ENCODE assay signal across 18 cellular contexts in genomic region chr18:8657050-8657820, GRCh38. TPM values are rescaled to one million over a fixed set of nuclear protein-coding genes. Genes with fewer than 3 reads are reported as not detected.
A peak's percentile ranks its signal among the peaks of the same experiment; 100 is the strongest.
DNase-seq lines count a peak whose midpoint lies in the region; ATAC-seq, FAIRE-seq and TF ChIP-seq lines count a peak whose summit lies in the region.
"Had no signal": no experiment of that assay in that cellular context is flagged by ENCODE, and none has a peak within 500 bp of the region (broad histone marks: within the 10 kb centered on the region; RNA-seq: fewer than 3 reads in every experiment).

No MANE protein-coding gene starts in this region.

- H3K4me1 ChIP-seq in HepG2 (ENCODE audit: insufficient read depth, low read length) (no peaks in the 10 kb centered on the region; the same call in 1 of the 2 replicates), right lobe of liver (no peaks in the 10 kb centered on the region), H1 (replicated peaks in 1 of 4; ENCODE audit: control insufficient read depth in 3 of 4, insufficient read depth in 4 of 4, low read length in 3 of 4) (peaks cover 0 to 9% (median 5%) of the 10 kb centered on the region in 4 experiments; a peak in 4 of 7 replicates), Peyer's patch (no peaks in the 10 kb centered on the region)

- CTCF ChIA-PET in HepG2 (lab: Yijun Ruan, JAX; ENCODE audit: low intra/inter-chr PET ratio, low total read pairs), result no interaction called here
- CTCF ChIA-PET in H1 (lab: Charles Lee; ENCODE audit: partially characterized antibody), result interaction anchor here (0.8 to 5.1 kb wide), 6 partner anchors 17 to 331 kb away, joined by 6 to 40 read pairs (median 19); no protein-coding TSS in a partner anchor

- no peak overlapping the region for H2AK5ac ChIP-seq in H1 (ENCODE audit: low read depth, low read length)

- no peaks in the 10 kb centered on the region for H3K79me2 ChIP-seq in HepG2 (ENCODE audit: insufficient read depth, low read length)
- no peaks in the 10 kb centered on the region for H3K79me2 ChIP-seq in H1 (ENCODE audit: control insufficient read depth in 1 of 2, insufficient read depth in 2 of 2, low read length in 2 of 2)

- no peak overlapping the region for H2BK12ac ChIP-seq in H1 (ENCODE audit: low read depth, low read length)

- H3K14ac ChIP-seq in H1 (ENCODE audit: insufficient read length), result no peak overlapping the region

- in situ Hi-C loops in HepG2 (cut with HindIII; ENCODE audit: extremely low pct_ligation_motif_present, low pct_unique_long_range_greater_than_20kb), result loop anchor here (5.0 kb wide), 1 partner anchor 325 kb away; no protein-coding TSS in a partner anchor

- TF ChIP-seq CTCF in HepG2 (CRISPR knock-in tag; IDR thresholded peaks at IDR 0.05), result no peak
- TF ChIP-seq CTCF in right lobe of liver (IDR thresholded peaks at IDR 0.05), result no peak
- no peak for TF ChIP-seq CTCF in H1 (IDR thresholded peaks at IDR 0.05; ENCODE audit: control extremely low read depth in 1 of 3, insufficient read depth in 1 of 3, low read depth in 1 of 3, low read length in 3 of 3)
- no peak for TF ChIP-seq CTCF in Peyer's patch (IDR thresholded peaks at IDR 0.05)

- no peak overlapping the region; the same call in 1 of the 2 replicates for H4K8ac ChIP-seq in H1 (ENCODE audit: extremely low read depth, insufficient read depth, low read length)

- FAIRE-seq in HepG2 (lab: Jason Lieb, UNC), result no peak
- no peak for FAIRE-seq in H1 (lab: Jason Lieb, UNC)
- FAIRE-seq: TTC549 had no signal

- H4K5ac ChIP-seq in H1 (ENCODE audit: insufficient read length, low read depth, low read length), result no peak overlapping the region

- no peak overlapping the region for H2BK5ac ChIP-seq in H1 (ENCODE audit: low read depth, low read length)

- H3K23ac ChIP-seq in H1 (ENCODE audit: insufficient read length), result no peak overlapping the region

- 0 out of 2 replicates have a peak overlapping the region, but pooled peaks have one; percentile 61 for H2BK20ac ChIP-seq in H1 (ENCODE audit: low read length)

- TF ChIP-seq RAD21 in HepG2 (CRISPR knock-in tag; IDR thresholded peaks at IDR 0.05), result no peak
- TF ChIP-seq RAD21 in H1 (IDR thresholded peaks at IDR 0.05 in 1 of 2, conservative IDR thresholded peaks at IDR 0.05 in 1 of 2; ENCODE audit: low read depth in 2 of 2, low read length in 2 of 2), result no peak

- BruUV-seq in HepG2 (replicated peaks; lab: Mats Ljungman, UMichigan), result no TSS peak

- H3K23me2 ChIP-seq in H1 (ENCODE audit: low read depth, low read length), result no peaks in the 10 kb centered on the region; the same call in 1 of the 2 replicates

- POLR2A ChIA-PET in HepG2 (lab: Yijun Ruan, JAX), result no interaction called here
- POLR2A ChIA-PET in H1 (lab: Charles Lee; ENCODE audit: partially characterized antibody), result no interaction called here

- H2AFZ ChIP-seq in HepG2 (ENCODE audit: low read length), result no peak overlapping the region
- no peak overlapping the region for H2AFZ ChIP-seq in H1 (ENCODE audit: low read length)

- no peak overlapping the region for H2BK120ac ChIP-seq in H1 (replicated peaks; ENCODE audit: low read depth, low read length)

- H3K18ac ChIP-seq in H1 (ENCODE audit: extremely low read depth, low read length), result no peak overlapping the region

- H3K4me3 ChIP-seq in HepG2 (replicated peaks in 1 of 3; ENCODE audit: insufficient read depth in 1 of 3, low read depth in 2 of 3, low read length in 3 of 3), result no peak overlapping the region
- H3K4me3 ChIP-seq in right lobe of liver, result no peak overlapping the region
- H3K4me3 ChIP-seq in H1 (ENCODE audit: extremely low read depth in 1 of 4, insufficient read depth in 2 of 4, low read depth in 3 of 4, low read length in 4 of 4), result no peak overlapping the region
- H3K4me3 ChIP-seq in Peyer's patch, result no peak overlapping the region

- H3K27ac ChIP-seq in HepG2 (ENCODE audit: extremely low read length, insufficient read depth, low read length) (no peak overlapping the region), right lobe of liver (no peak overlapping the region), H1 (ENCODE audit: low read depth, low read length) (no peak overlapping the region), Peyer's patch (no peak overlapping the region)

- TF ChIP-seq EP300 in HepG2 (IDR thresholded peaks at IDR 0.05; ENCODE audit: low read depth in 2 of 2, low read length in 2 of 2), result no peak
- TF ChIP-seq EP300 in HepG2 (CRISPR knock-in tag; IDR thresholded peaks at IDR 0.05; ENCODE audit: borderline replicate concordance), result no peak
- no peak for TF ChIP-seq EP300 in H1 (IDR thresholded peaks at IDR 0.05; ENCODE audit: borderline replicate concordance in 1 of 2, low read depth in 2 of 2, low read length in 2 of 2)

- no peaks in the 10 kb centered on the region for H3K36me3 ChIP-seq in HepG2 (replicated peaks in 1 of 2; ENCODE audit: control insufficient read depth in 1 of 2, insufficient read depth in 2 of 2, low read length in 2 of 2)
- no peaks in the 10 kb centered on the region for H3K36me3 ChIP-seq in right lobe of liver
- H3K36me3 ChIP-seq in H1 (ENCODE audit: control insufficient read depth in 2 of 4, insufficient read depth in 4 of 4, low read length in 3 of 4), result no peaks in the 10 kb centered on the region
- no peaks in the 10 kb centered on the region for H3K36me3 ChIP-seq in Peyer's patch

- H3K4me2 ChIP-seq in HepG2 (ENCODE audit: low read depth, low read length) (peak overlapping the region; percentile 13; the same call in 1 of the 2 replicates), H1 (ENCODE audit: insufficient read depth in 1 of 2, low read depth in 2 of 2, low read length in 2 of 2) (no peak overlapping the region)

- ATAC-seq in HepG2 (peak; percentile 37; the same call in 1 of the 3 replicates), right lobe of liver (no peak), HG03108 (IDR thresholded peaks at IDR 0.05; ENCODE audit: unreplicated experiment) (no peak)
- ATAC-seq: activated naive CD4-positive, alpha-beta T cell treated with anti-CD3 and anti-CD28 coated beads, Interleukin-2, amount 50 U/mL, for 72 hours; sciatic nerve had no signal

- H3K9ac ChIP-seq in HepG2 (ENCODE audit: insufficient read depth, low read depth, low read length), result no peak overlapping the region
- no peak overlapping the region for H3K9ac ChIP-seq in H1 (replicated peaks in 1 of 4; ENCODE audit: extremely low read depth in 1 of 4, low read depth in 3 of 4, low read length in 3 of 4)

- H3K56ac ChIP-seq in H1 (replicated peaks; ENCODE audit: insufficient read length, low read depth, low read length), result no peak overlapping the region

- H3K9me3 ChIP-seq in HepG2 (ENCODE audit: low read length) (no peaks in the 10 kb centered on the region), right lobe of liver (no peaks in the 10 kb centered on the region), H1 (ENCODE audit: insufficient read depth in 2 of 2, low read depth in 1 of 2, low read length in 1 of 2) (no peaks in the 10 kb centered on the region), Peyer's patch (no peaks in the 10 kb centered on the region)

- no peak for DNase-seq in HepG2 (ENCODE audit: low spot score)
- DNase-seq in right lobe of liver, result no peak
- DNase-seq in NCI-H524 treated with DMSO at 0.1 percent for 48 hours (lab: John Stamatoyannopoulos, UW), result peak; percentile 85
- no peak for DNase-seq in H1 (ENCODE audit: low read depth in 1 of 2, low spot score in 2 of 2)
- no peak for DNase-seq in GM19238 (ENCODE audit: insufficient read length, low spot score)
- no peak for DNase-seq in Peyer's patch
- no peak for DNase-seq in activated CD4-positive, alpha-beta T cell treated with anti-CD3 and anti-CD28 coated beads, Interleukin-2, amount 50 U/mL, for 48 hours
- DNase-seq: activated T-cell treated with anti-CD3 and anti-CD28 coated beads, Interleukin-2, amount 50 U/mL, for 1 hour; effector CD4-positive, alpha-beta T cell; GF-D8; islet precursor cell; NCI-H1930; OCI-M1; stimulated activated CD4-positive, alpha-beta T cell treated with anti-CD3 and anti-CD28 coated beads, Interleukin-2, amount 100 ng/mL, for 24 hours had no signal

- H3K79me1 ChIP-seq in H1 (ENCODE audit: low read depth, low read length), result no peaks in the 10 kb centered on the region

- H3K4ac ChIP-seq in H1 (replicated peaks; ENCODE audit: insufficient read length, low read depth, low read length), result no peak overlapping the region

- H2BK15ac ChIP-seq in H1 (ENCODE audit: low read length), result no peak overlapping the region

- no peak overlapping the region for H4K91ac ChIP-seq in H1 (replicated peaks; ENCODE audit: insufficient read length, low read length)

- peaks cover 6 to 41% of the 10 kb centered on the region in 2 experiments; a peak in 4 of 5 replicates for H3K27me3 ChIP-seq in HepG2 (ENCODE audit: control insufficient read depth in 1 of 2, insufficient read depth in 2 of 2, low read length in 2 of 2)
- no peaks in the 10 kb centered on the region for H3K27me3 ChIP-seq in right lobe of liver
- H3K27me3 ChIP-seq in H1 (replicated peaks in 1 of 4; ENCODE audit: control insufficient read depth in 3 of 4, extremely low read depth in 1 of 4, insufficient read depth in 3 of 4, low read length in 3 of 4), result no peaks in the 10 kb centered on the region
- no peaks in the 10 kb centered on the region for H3K27me3 ChIP-seq in Peyer's patch

- no peak for TF ChIP-seq POLR2A in HepG2 (IDR thresholded peaks at IDR 0.05; ENCODE audit: insufficient read depth in 1 of 2, low read depth in 2 of 2, low read length in 2 of 2)
- TF ChIP-seq POLR2A in right lobe of liver (IDR thresholded peaks at IDR 0.05), result no peak
- no peak for TF ChIP-seq POLR2A in H1 (IDR thresholded peaks at IDR 0.05; ENCODE audit: control extremely low read depth in 1 of 2, low read depth in 2 of 2, low read length in 2 of 2)
- TF ChIP-seq POLR2A in Peyer's patch (IDR thresholded peaks at IDR 0.05), result no peak

- no peaks in the 10 kb centered on the region for H4K20me1 ChIP-seq in HepG2 (ENCODE audit: insufficient read depth, low read length)
- no peaks in the 10 kb centered on the region for H4K20me1 ChIP-seq in H1 (replicated peaks in 1 of 2; ENCODE audit: control insufficient read depth in 1 of 2, insufficient read depth in 2 of 2, low read length in 2 of 2)

- intact Hi-C loops in HepG2 (cut with micrococcal nuclease; ENCODE audit: unreplicated experiment), result no loop called here
- intact Hi-C loops in right lobe of liver (cut with DNase I), result no loop called here

- 19% methylated on average over 13 of the region's 14 CpGs for WGBS in HepG2 (ENCODE audit: low lambda C conversion rate)
- 90% methylated on average over 9 of the region's 14 CpGs for WGBS in right lobe of liver (ENCODE audit: insufficient coverage, low coverage, low lambda C conversion rate, missing lambda C conversion rate)
- WGBS in H1 (ENCODE audit: extremely low coverage in 1 of 2, insufficient coverage in 1 of 2, insufficient read length in 1 of 2, insufficient replicate concordance in 2 of 2, low coverage in 1 of 2, low lambda C conversion rate in 2 of 2, missing lambda C conversion rate in 1 of 2), 2 experiments, result 83% methylated on average over 14 of the region's 14 CpGs; no CpG with 5 or more reads in 1 of the 2 experiments

RNA-seq across cellular contexts. Expression of gene RAB12, which starts 48.0 kb away (rescaled TPM):
- 21.4 and 25.3 TPM in 2 replicates for total RNA-seq in HepG2 (2016; rRNA removed; fragmentation: Illumina TruSeq; extraction: Trizol)
- total RNA-seq in HepG2 (2016; cell fraction: cytosol; rRNA removed; fragmentation: Illumina TruSeq; extraction: Trizol; ENCODE audit: low read depth), result 10.6 and 11.9 TPM in 2 replicates
- total RNA-seq in HepG2 (2016; cell fraction: insoluble cytoplasmic fraction; rRNA removed; fragmentation: Illumina TruSeq; extraction: Trizol), result 20.0 and 24.5 TPM in 2 replicates
- 24.8 and 25.8 TPM in 2 replicates for total RNA-seq in HepG2 (2016; cell fraction: membrane; rRNA removed; fragmentation: Illumina TruSeq; extraction: Trizol)
- total RNA-seq in HepG2 (2016; cell fraction: nucleus; rRNA removed; fragmentation: Illumina TruSeq; extraction: Trizol), result 22.3 and 24.8 TPM in 2 replicates
- polyA plus RNA-seq in HepG2 (2011; rRNA removed), result 9.5 and 10.7 TPM in 2 replicates
- 3.8 and 6.9 TPM in 2 replicates for polyA plus RNA-seq in HepG2 (2011; cell fraction: cytosol; rRNA removed)
- 10.5 and 15.2 TPM in 2 replicates for polyA plus RNA-seq in HepG2 (2011; cell fraction: nucleus; rRNA removed)
- 21.4 and 24.9 TPM in 2 replicates for polyA plus RNA-seq in HepG2 (2012)
- polyA plus RNA-seq in HepG2 (2016; cell fraction: cytosol; fragmentation: Illumina TruSeq; extraction: Trizol; ENCODE audit: low read depth), result 7.7 and 8.8 TPM in 2 replicates
- 27.0 and 29.3 TPM in 2 replicates for polyA plus RNA-seq in HepG2 (2016; cell fraction: insoluble cytoplasmic fraction; fragmentation: Illumina TruSeq; extraction: Trizol; ENCODE audit: low read depth)
- polyA plus RNA-seq in HepG2 (2016; cell fraction: membrane; fragmentation: Illumina TruSeq; extraction: Trizol; ENCODE audit: low read depth), result 18.8 and 19.2 TPM in 2 replicates
- polyA plus RNA-seq in HepG2 (2016; cell fraction: nucleus; fragmentation: Illumina TruSeq; extraction: Trizol; ENCODE audit: insufficient read depth, low read depth), result 49.1 and 55.1 TPM in 2 replicates
- 2.8 and 6.1 TPM in 2 replicates for polyA minus RNA-seq in HepG2 (2011; rRNA and poly(A)+ RNA removed; ENCODE audit: low replicate concordance)
- 11.2 and 14.9 TPM in 2 replicates for polyA minus RNA-seq in HepG2 (2011; cell fraction: cytosol; rRNA and poly(A)+ RNA removed)
- 19.1 and 21.0 TPM in 2 replicates for polyA minus RNA-seq in HepG2 (2011; cell fraction: nucleus; rRNA and poly(A)+ RNA removed)
- 10 to 100 TPM; 16.5 to 26.5 (median 22.6) TPM for total RNA-seq in right lobe of liver
- 42.1 and 45.9 TPM in 2 replicates for total RNA-seq in H1 (2021; fragmentation: NEBNext Ultra II Directional; extraction: Animal tissue kit (Norgen Biotek cat#: 25700))
- polyA plus RNA-seq in H1 (2011; rRNA removed), result 11.6 and 19.7 TPM in 2 replicates
- 25.6 TPM for polyA plus RNA-seq in H1 (2011; cell fraction: cytosol; rRNA removed)
- 14.5 TPM for polyA plus RNA-seq in H1 (2011; cell fraction: nucleus; rRNA removed)
- 26.6 to 45.7 TPM (median 29.0 TPM) in 4 replicates for polyA plus RNA-seq in H1 (2012, experiment 1 of 2)
- 12.6 TPM for polyA plus RNA-seq in H1 (2012, experiment 2 of 2)
- 41.6 TPM for polyA plus RNA-seq in H1 (2013, experiment 1 of 2)
- 35.7 TPM for polyA plus RNA-seq in H1 (2013, experiment 2 of 2)
- polyA minus RNA-seq in H1 (2011; rRNA and poly(A)+ RNA removed), result 14.5 and 18.1 TPM in 2 replicates
- polyA minus RNA-seq in H1 (2011; cell fraction: cytosol; rRNA and poly(A)+ RNA removed), result 22.2 TPM
- 37.2 TPM for polyA minus RNA-seq in H1 (2011; cell fraction: nucleus; rRNA and poly(A)+ RNA removed)
- 10 to 100 TPM; 21.4 to 37.1 (median 28.4) TPM for total RNA-seq in Peyer's patch

RNA-seq across cellular contexts. Expression of gene MTCL1, which starts 48.1 kb away (rescaled TPM):
- total RNA-seq in HepG2 (2016; rRNA removed; fragmentation: Illumina TruSeq; extraction: Trizol) (1.5 and 3.1 TPM in 2 replicates), right lobe of liver (1 to 10 TPM; 1.4 to 7.4 (median 3.6) TPM), Peyer's patch (10 to 100 TPM in 1 of 4 donors, 1 to 10 TPM in 3; 4.2 to 27.2 (median 6.3) TPM)
- 13.2 and 14.6 TPM in 2 replicates for total RNA-seq in HepG2 (2016; cell fraction: cytosol; rRNA removed; fragmentation: Illumina TruSeq; extraction: Trizol; ENCODE audit: low read depth)
- total RNA-seq in HepG2 (2016; cell fraction: insoluble cytoplasmic fraction; rRNA removed; fragmentation: Illumina TruSeq; extraction: Trizol), result 1.3 and 2.8 TPM in 2 replicates
- total RNA-seq in HepG2 (2016; cell fraction: membrane; rRNA removed; fragmentation: Illumina TruSeq; extraction: Trizol), result 3.0 and 3.1 TPM in 2 replicates
- total RNA-seq in HepG2 (2016; cell fraction: nucleus; rRNA removed; fragmentation: Illumina TruSeq; extraction: Trizol), result 3.9 and 5.1 TPM in 2 replicates
- polyA plus RNA-seq in HepG2 (2011; rRNA removed) (2.0 and 3.2 TPM in 2 replicates), H1 (2011; rRNA removed) (16.6 and 19.8 TPM in 2 replicates)
- 1.5 and 2.5 TPM in 2 replicates for polyA plus RNA-seq in HepG2 (2011; cell fraction: cytosol; rRNA removed)
- polyA plus RNA-seq in HepG2 (2011; cell fraction: nucleus; rRNA removed), result 6.4 and 11.2 TPM in 2 replicates
- polyA plus RNA-seq in HepG2 (2012), result 1.3 and 1.7 TPM in 2 replicates
- polyA plus RNA-seq in HepG2 (2016; cell fraction: cytosol; fragmentation: Illumina TruSeq; extraction: Trizol; ENCODE audit: low read depth), result 0.06 and 0.15 TPM in 2 replicates
- polyA plus RNA-seq in HepG2 (2016; cell fraction: insoluble cytoplasmic fraction; fragmentation: Illumina TruSeq; extraction: Trizol; ENCODE audit: low read depth), result 1.9 and 2.2 TPM in 2 replicates
- polyA plus RNA-seq in HepG2 (2016; cell fraction: membrane; fragmentation: Illumina TruSeq; extraction: Trizol; ENCODE audit: low read depth), result 0.32 and 0.42 TPM in 2 replicates
- 5.4 and 6.1 TPM in 2 replicates for polyA plus RNA-seq in HepG2 (2016; cell fraction: nucleus; fragmentation: Illumina TruSeq; extraction: Trizol; ENCODE audit: insufficient read depth, low read depth)
- polyA minus RNA-seq in HepG2 (2011; rRNA and poly(A)+ RNA removed; ENCODE audit: low replicate concordance), result 6.9 and 30.0 TPM in 2 replicates
- 2.4 and 3.2 TPM in 2 replicates for polyA minus RNA-seq in HepG2 (2011; cell fraction: cytosol; rRNA and poly(A)+ RNA removed)
- polyA minus RNA-seq in HepG2 (2011; cell fraction: nucleus; rRNA and poly(A)+ RNA removed), result 13.9 and 18.2 TPM in 2 replicates
- 60.8 and 62.0 TPM in 2 replicates for total RNA-seq in H1 (2021; fragmentation: NEBNext Ultra II Directional; extraction: Animal tissue kit (Norgen Biotek cat#: 25700))
- 18.3 TPM for polyA plus RNA-seq in H1 (2011; cell fraction: cytosol; rRNA removed)
- 55.0 TPM for polyA plus RNA-seq in H1 (2011; cell fraction: nucleus; rRNA removed)
- polyA plus RNA-seq in H1 (2012, experiment 1 of 2), result 28.3 to 36.5 TPM (median 32.7 TPM) in 4 replicates
- 8.4 TPM for polyA plus RNA-seq in H1 (2012, experiment 2 of 2)
- polyA plus RNA-seq in H1 (2013, experiment 1 of 2), result 18.5 TPM
- 19.1 TPM for polyA plus RNA-seq in H1 (2013, experiment 2 of 2)
- polyA minus RNA-seq in H1 (2011; rRNA and poly(A)+ RNA removed), result 31.5 and 34.8 TPM in 2 replicates
- 29.1 TPM for polyA minus RNA-seq in H1 (2011; cell fraction: cytosol; rRNA and poly(A)+ RNA removed)
- polyA minus RNA-seq in H1 (2011; cell fraction: nucleus; rRNA and poly(A)+ RNA removed), result 75.2 TPM
